ENCODE assay signal across 8 cellular contexts in the genomic region with DNA sequence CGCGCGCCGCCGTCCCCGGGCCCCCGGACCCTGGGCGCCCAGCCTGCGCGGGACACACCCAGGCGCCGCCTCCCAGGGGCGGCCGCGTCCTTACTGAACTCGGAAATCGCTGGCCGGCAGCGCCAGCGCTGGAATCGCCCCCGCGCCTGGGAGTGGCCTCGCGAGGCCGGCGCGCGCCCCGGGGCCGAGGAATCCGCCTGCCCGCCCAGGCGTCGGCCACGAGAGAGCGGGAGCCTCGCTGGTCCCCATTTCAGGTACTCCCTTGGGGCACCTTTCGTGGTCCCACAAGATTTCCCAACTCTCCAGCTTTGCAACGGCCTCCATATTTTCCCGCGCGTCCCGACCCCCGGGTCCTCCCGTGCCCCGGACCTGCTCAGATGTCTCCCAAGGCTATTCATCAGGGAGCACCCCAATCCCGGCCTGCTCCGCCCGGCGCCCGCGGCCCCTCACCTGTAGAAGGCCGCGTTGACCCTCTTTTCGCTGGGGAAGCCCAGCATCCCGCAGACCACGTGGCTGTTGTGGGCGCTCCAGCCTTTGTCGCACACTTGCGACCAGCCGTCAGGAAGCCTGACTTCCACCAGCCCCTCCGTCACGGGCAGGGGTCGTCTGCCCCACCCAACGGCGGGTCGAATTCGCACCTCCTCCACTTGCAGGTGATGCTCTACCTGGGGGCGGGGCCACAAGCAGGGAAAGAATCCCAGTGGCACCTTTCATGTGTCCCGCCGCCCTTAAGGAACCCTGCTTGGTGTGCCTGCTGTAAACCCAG. TPM values are rescaled to one million over a fixed set of nuclear protein-coding genes. Genes with fewer than 3 reads are reported as not detected.
DNase-seq lines count a peak whose midpoint lies in the region; ATAC-seq and TF ChIP-seq lines count a peak whose summit lies in the region.

No MANE protein-coding gene starts in this region.

- peak overlapping the region; percentile 45 to 70 (median 57) for H3K4me3 ChIP-seq in esophagus squamous epithelium

- H3K27ac ChIP-seq in esophagus squamous epithelium, result peak overlapping the region; percentile 49 to 78 (median 58)

- no peaks in the 10 kb centered on the region for H3K9me3 Mint-ChIP-seq in naive thymus-derived CD8-positive, alpha-beta T cell

- peak in 1 of 4 donors; percentile 19 for TF ChIP-seq POLR2A in esophagus squamous epithelium (IDR thresholded peaks at IDR 0.05)

- peak overlapping the region; percentile 29 to 78 (median 56) for H3K4me3 Mint-ChIP-seq in naive thymus-derived CD8-positive, alpha-beta T cell

- DNase-seq in activated CD8-positive, alpha-beta memory T cell treated with anti-CD3 and anti-CD28 coated beads, Interleukin-2, amount 50 U/mL, for 48 hours, result peak; percentile 73
- DNase-seq in activated CD8-positive, alpha-beta memory T cell treated with anti-CD3 and anti-CD28 coated beads for 24 hours, result no peak
- DNase-seq in HuH-7.5 (ENCODE audit: low spot score) (peak; percentile 76), UCSD-AML1 (lab: John Stamatoyannopoulos, UW; ENCODE audit: unreplicated experiment) (peak; percentile 69), esophagus squamous epithelium (lab: John Stamatoyannopoulos, UW) (no peak), NCI-H2029 (lab: John Stamatoyannopoulos, UW) (no peak)
- DNase-seq in naive thymus-derived CD8-positive, alpha-beta T cell, result no peak

- H3K36me3 ChIP-seq in esophagus squamous epithelium, result no peaks in the 10 kb centered on the region

- TF ChIP-seq CTCF in esophagus squamous epithelium (IDR thresholded peaks at IDR 0.05), result no peak

- peaks cover 0 to 4% (median 0%) of the 10 kb centered on the region in 3 donors for H3K36me3 Mint-ChIP-seq in naive thymus-derived CD8-positive, alpha-beta T cell

- POLR2A ChIA-PET in naive thymus-derived CD8-positive, alpha-beta T cell (lab: Charles Lee), result interaction anchor here (1.3 kb wide), 1 partner anchor 13 kb away, joined by 3 read pairs; no protein-coding TSS in a partner anchor

- H3K27me3 ChIP-seq in esophagus squamous epithelium, result peaks cover 0 to 37% (median 0%) of the 10 kb centered on the region in 4 donors

- peaks cover 14 to 35% (median 20%) of the 10 kb centered on the region in 3 donors for H3K4me1 ChIP-seq in esophagus squamous epithelium

- H3K9me3 ChIP-seq in esophagus squamous epithelium, result no peaks in the 10 kb centered on the region

- intact Hi-C loops in esophagus squamous epithelium (cut with DNase I), result no loop called here

- H3K4me1 Mint-ChIP-seq in naive thymus-derived CD8-positive, alpha-beta T cell, result peaks cover 6 to 19% (median 14%) of the 10 kb centered on the region in 4 donors

- peak; percentile 30 to 70 for ATAC-seq in naive thymus-derived CD8-positive, alpha-beta T cell
- no peak for ATAC-seq in GM21381 (IDR thresholded peaks at IDR 0.05; ENCODE audit: unreplicated experiment)

- peaks cover 35 to 84% (median 48%) of the 10 kb centered on the region in 5 donors for H3K27me3 Mint-ChIP-seq in naive thymus-derived CD8-positive, alpha-beta T cell

- WGBS in esophagus squamous epithelium, 2 donors, result 0% methylated on average over 7 to 16 of the region's 72 CpGs

- H3K27ac Mint-ChIP-seq in naive thymus-derived CD8-positive, alpha-beta T cell, result no peak overlapping the region

RNA-seq across cellular contexts. Expression of a gene that starts 4.6 kb away (rescaled TPM):
- total RNA-seq in esophagus squamous epithelium, result 1 to 10 TPM in 2 of 4 donors, under 1 TPM in 1, not detected in 1; 0.48 to 4.3 (median 3.2) TPM
- under 1 TPM in 1 of 2 experiments, not detected in 1; 0.22 TPM for total RNA-seq in naive thymus-derived CD8-positive, alpha-beta T cell
- polyA plus RNA-seq in naive thymus-derived CD8-positive, alpha-beta T cell, result under 1 TPM; 0.06 to 0.15 (median 0.06) TPM

RNA-seq across cellular contexts. Expression of a gene that starts 5.4 kb away (rescaled TPM):
- total RNA-seq in esophagus squamous epithelium, result 1 to 10 TPM in 2 of 4 donors, under 1 TPM in 1, not detected in 1; 0.88 to 6.7 (median 3.0) TPM
- 10 to 100 TPM; 21.0 to 23.1 TPM for total RNA-seq in naive thymus-derived CD8-positive, alpha-beta T cell
- polyA plus RNA-seq in naive thymus-derived CD8-positive, alpha-beta T cell, result 10 to 100 TPM; 11.8 to 18.8 (median 15.9) TPM

RNA-seq across cellular contexts. Expression of a gene that starts 19.4 kb away (rescaled TPM):
- total RNA-seq in esophagus squamous epithelium, result 10 to 100 TPM; 16.9 to 25.8 (median 22.0) TPM
- 10 to 100 TPM; 38.6 to 44.5 TPM for total RNA-seq in naive thymus-derived CD8-positive, alpha-beta T cell
- polyA plus RNA-seq in naive thymus-derived CD8-positive, alpha-beta T cell, result 10 to 100 TPM; 21.3 to 24.5 (median 24.5) TPM

RNA-seq across cellular contexts. Expression of a gene that starts 19.6 kb away (rescaled TPM):
- total RNA-seq in esophagus squamous epithelium, result 100 to 1,000 TPM in 2 of 4 donors, 10 to 100 TPM in 2; 79.9 to 142 (median 105) TPM
- total RNA-seq in naive thymus-derived CD8-positive, alpha-beta T cell, result 100 to 1,000 TPM; 173 to 184 TPM
- 10 to 100 TPM; 79.5 to 88.9 (median 81.8) TPM for polyA plus RNA-seq in naive thymus-derived CD8-positive, alpha-beta T cell

RNA-seq across cellular contexts. Expression of a gene that starts 23.1 kb away (rescaled TPM):
- total RNA-seq in esophagus squamous epithelium, result 10 to 100 TPM in 1 of 4 donors, 1 to 10 TPM in 3; 3.8 to 13.3 (median 5.7) TPM
- total RNA-seq in naive thymus-derived CD8-positive, alpha-beta T cell, result under 1 TPM; 0.36 to 0.81 TPM
- not detected for polyA plus RNA-seq in naive thymus-derived CD8-positive, alpha-beta T cell

Comparison
In these comparisons a context has a peak if more than half of its experiments do, and no peak if none do; other contexts are left out.
1. DNase-seq: peak in activated CD8-positive, alpha-beta memory T cell treated with anti-CD3 and anti-CD28 coated beads, Interleukin-2, amount 50 U/mL, for 48 hours (single experiment), HuH-7.5 (single experiment) and UCSD-AML1 (single experiment); none in activated CD8-positive, alpha-beta memory T cell treated with anti-CD3 and anti-CD28 coated beads for 24 hours (single experiment), esophagus squamous epithelium (single experiment), naive thymus-derived CD8-positive, alpha-beta T cell (0 of 10) and NCI-H2029 (single experiment).